ENCODE assay signal across 8 cellular contexts in genomic region chr7:142535123-142535779, GRCh38.
A peak's percentile ranks its signal among the peaks of the same experiment; 100 is the strongest.
DNase-seq lines count a peak whose midpoint lies in the region; ATAC-seq and TF ChIP-seq lines count a peak whose summit lies in the region.

No MANE protein-coding gene starts in this region.

- TF ChIP-seq CTCF in HL-60 (IDR thresholded peaks at IDR 0.05; ENCODE audit: insufficient read depth, low read length): peak; percentile 64

- H3K27me3 ChIP-seq in HL-60 (ENCODE audit: insufficient read depth, poor library complexity, severe bottlenecking): no peaks in the 10 kb centered on the region

- ATAC-seq in GM21360 (IDR thresholded peaks at IDR 0.05; ENCODE audit: unreplicated experiment): peak; percentile 87

- DNase-seq in Daoy (ENCODE audit: low read depth) (peak; percentile 97), HL-60 (ENCODE audit: low read depth in 1 of 2, low spot score in 1 of 2) (peak; percentile 27 to 78), SHP77 treated with DMSO at 0.1 percent for 48 hours (lab: John Stamatoyannopoulos, UW) (peak; percentile 6), glomerular visceral epithelial cell (ENCODE audit: extremely low spot score) (peak; percentile 75), skeletal muscle cell (ENCODE audit: low read depth) (peak; percentile 68), NCI-H510A (lab: John Stamatoyannopoulos, UW) (no peak)
- DNase-seq in activated effector memory CD4-positive, alpha-beta T cell treated with Interleukin-2 at 50 U/mL for 16 hours: peak; percentile 46

- H3K27ac ChIP-seq in HL-60 (replicated peaks): no peak overlapping the region

- H3K4me3 ChIP-seq in HL-60 (replicated peaks; ENCODE audit: insufficient read depth, low read length) (no peak overlapping the region), skeletal muscle cell (ENCODE audit: low read depth, low read length) (no peak overlapping the region)
